In genomic region chr11:77065878-77066228, GRCh38 we compare ENCODE assay signal across 7 cellular contexts. TPM values are rescaled to one million over a fixed set of nuclear protein-coding genes. Genes with fewer than 3 reads are reported as not detected.
A peak's percentile ranks its signal among the peaks of the same experiment; 100 is the strongest.
DNase-seq lines count a peak whose midpoint lies in the region; ATAC-seq and TF ChIP-seq lines count a peak whose summit lies in the region.

No MANE protein-coding gene starts in this region.

- H2AFZ ChIP-seq in PC-3 (ENCODE audit: low read length) = peak overlapping the region; percentile 97

- WGBS in aorta, 2 donors = 10% methylated on average over 14 of the region's 14 CpGs

- no peaks in the 10 kb centered on the region for H3K79me2 ChIP-seq in PC-3 (ENCODE audit: low read length)

- H3K4me1 ChIP-seq in PC-3 (ENCODE audit: insufficient read depth, low read length) = peaks cover 13% of the 10 kb centered on the region
- peaks cover 62 to 83% of the 10 kb centered on the region in 2 donors for H3K4me1 ChIP-seq in mucosa of rectum (ENCODE audit: control insufficient read depth in 2 of 2, insufficient read depth in 2 of 2, low read length in 2 of 2)
- H3K4me1 ChIP-seq in aorta (ENCODE audit: control insufficient read depth in 1 of 2, insufficient read depth in 2 of 2, low read length in 2 of 2) = no peaks in the 10 kb centered on the region

- H4K20me1 ChIP-seq in PC-3 (ENCODE audit: low read length) = no peaks in the 10 kb centered on the region

- peak overlapping the region; percentile 95 for H3K4me2 ChIP-seq in PC-3 (ENCODE audit: low read length)

- CTCF ChIA-PET in PC-3 (lab: Charles Lee) = interaction anchor here (0.9 kb wide), 1 partner anchor 25 kb away, joined by 4 read pairs; no protein-coding TSS in a partner anchor

- peak overlapping the region; percentile 61; the same call in 1 of the 2 replicates for H3K9ac ChIP-seq in PC-3 (ENCODE audit: low read length)
- H3K9ac ChIP-seq in mucosa of rectum (ENCODE audit: low read depth in 1 of 2, low read length in 2 of 2) = peak overlapping the region; percentile 79 to 96

- ATAC-seq in GM21360 (IDR thresholded peaks at IDR 0.05; ENCODE audit: unreplicated experiment) (peak; percentile 5), PC-3 (no peak), aorta (ENCODE audit: low FRiP score) (peak; percentile 35), HG03520 (IDR thresholded peaks at IDR 0.05; ENCODE audit: unreplicated experiment) (no peak)

- DNase-seq in PC-3 = no peak
- peak; percentile 25 for DNase-seq in epithelial cell of esophagus (ENCODE audit: low read depth)
- peak in 1 of 2 donors; percentile 66 for DNase-seq in aorta
- no peak for DNase-seq in RKO (ENCODE audit: low spot score)

- TF ChIP-seq CTCF in PC-3 (conservative IDR thresholded peaks at IDR 0.05; ENCODE audit: low read depth, low read length) = no peak
- TF ChIP-seq CTCF in epithelial cell of esophagus (IDR thresholded peaks at IDR 0.05; ENCODE audit: insufficient read depth, low read depth, low read length, missing control alignments) = no peak

- POLR2A ChIA-PET in PC-3 (lab: Charles Lee; ENCODE audit: unreplicated experiment) = no interaction called here

- H3K27ac ChIP-seq in PC-3 (ENCODE audit: low read length) (no peak overlapping the region), mucosa of rectum (ENCODE audit: low read depth in 2 of 2, low read length in 2 of 2) (peak overlapping the region; percentile 95 to 99), aorta (ENCODE audit: low read depth in 1 of 2, low read length in 2 of 2) (peak overlapping the region in 1 of 2 donors; percentile 51)

- H3K36me3 ChIP-seq in PC-3 (ENCODE audit: low read depth, low read length) (no peaks in the 10 kb centered on the region), mucosa of rectum (ENCODE audit: control insufficient read depth in 2 of 2, insufficient read depth in 2 of 2, low read length in 2 of 2) (peaks cover 0 to 3% of the 10 kb centered on the region in 2 donors), aorta (ENCODE audit: control insufficient read depth in 1 of 2, insufficient read depth in 2 of 2, low read length in 1 of 2) (no peaks in the 10 kb centered on the region)

- BruUV-seq in PC-3 (replicated peaks; lab: Mats Ljungman, UMichigan) = TSS peak; percentile 85

- intact Hi-C loops in PC-3 (cut with micrococcal nuclease) = loop anchor here (2.0 kb wide), 2 partner anchors 25 to 39 kb away; no protein-coding TSS in a partner anchor
- intact Hi-C loops in aorta (cut with DNase I) = no loop called here

- H3K27me3 ChIP-seq in PC-3 (ENCODE audit: low read length) (no peaks in the 10 kb centered on the region), mucosa of rectum (ENCODE audit: control insufficient read depth in 2 of 2, insufficient read depth in 2 of 2, low read length in 2 of 2) (no peaks in the 10 kb centered on the region), aorta (ENCODE audit: control insufficient read depth in 1 of 2, insufficient read depth in 2 of 2, low read length in 1 of 2) (no peaks in the 10 kb centered on the region)

- no peaks in the 10 kb centered on the region for H3K9me2 ChIP-seq in PC-3 (replicated peaks; ENCODE audit: low read length)

- H3K4me3 ChIP-seq in PC-3 (ENCODE audit: low read length) (peak overlapping the region; percentile 77), epithelial cell of esophagus (ENCODE audit: low read length) (peak overlapping the region; percentile 55), mucosa of rectum (ENCODE audit: low read length in 2 of 2) (peak overlapping the region; percentile 74 to 78), aorta (ENCODE audit: low read length in 2 of 2) (peak overlapping the region; percentile 40 to 48)

- H3K9me3 ChIP-seq in PC-3 (ENCODE audit: low read length) (no peaks in the 10 kb centered on the region), mucosa of rectum (ENCODE audit: control insufficient read depth in 2 of 2, low read length in 2 of 2) (no peaks in the 10 kb centered on the region), aorta (ENCODE audit: control insufficient read depth, low read length) (no peaks in the 10 kb centered on the region)

- no peaks in the 10 kb centered on the region for H3F3A ChIP-seq in PC-3 (ENCODE audit: low read length, unreplicated experiment)

RNA-seq across cellular contexts. Expression of gene CAPN5, which starts 0.9 kb away (rescaled TPM):
- total RNA-seq in PC-3 (2014; rRNA removed) = 6.3 and 7.7 TPM in 2 replicates
- total RNA-seq in aorta = 10 to 100 TPM in 1 of 2 donors, 1 to 10 TPM in 1; 6.9 to 22.4 TPM
- polyA plus RNA-seq in aorta = 10 to 100 TPM; 10.4 to 11.1 TPM

RNA-seq across cellular contexts. Expression of gene B3GNT6, which starts 31.7 kb away (rescaled TPM):
- total RNA-seq in PC-3 (2014; rRNA removed) = 0.04 TPM in 1 of 2 replicates, not detected in the other
- not detected for total RNA-seq in aorta
- not detected for polyA plus RNA-seq in aorta

RNA-seq across cellular contexts. Expression of gene OMP, which starts 36.8 kb away (rescaled TPM):
- total RNA-seq in PC-3 (2014; rRNA removed) = not detected in 2 replicates
- 1 to 10 TPM in 1 of 2 donors, not detected in 1; 2.1 TPM for total RNA-seq in aorta
- polyA plus RNA-seq in aorta = not detected

Comparison
In these comparisons a context has a peak if more than half of its experiments do, and no peak if none do; other contexts are left out.
1. ATAC-seq: peak in GM21360 (single experiment) and aorta (single experiment); none in PC-3 (single experiment) and HG03520 (single experiment).
2. Peak in every context shown above with its lines, with median percentiles within 50 percentile points of each other: H3K4me3 ChIP-seq.